In the genomic region with DNA sequence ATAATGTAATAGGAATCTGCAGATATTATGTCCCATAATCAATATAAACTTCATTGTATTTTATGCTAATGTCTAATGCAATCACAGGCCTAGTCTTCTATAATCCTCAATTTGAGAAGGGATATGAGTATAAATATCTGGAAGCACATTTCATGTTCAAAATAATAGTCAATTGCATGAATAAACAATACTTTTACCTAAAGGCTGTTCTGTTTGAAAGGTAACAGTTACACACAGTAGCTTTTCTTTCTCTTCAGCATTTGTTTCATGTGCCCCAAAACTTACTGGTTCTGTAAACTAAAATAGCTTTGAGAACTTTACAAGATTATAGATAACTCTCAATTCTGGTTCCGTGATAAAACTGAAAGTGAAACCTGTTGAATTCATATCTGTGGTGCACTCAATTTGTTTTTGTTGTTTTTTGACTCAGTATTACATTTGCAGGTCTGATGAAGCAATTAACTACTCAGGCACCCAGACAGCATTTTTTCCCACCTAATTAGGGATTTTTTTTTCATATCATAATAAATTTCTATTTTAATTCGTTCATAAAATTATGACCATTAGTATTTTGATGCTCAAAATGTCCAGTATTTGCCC, we compare ENCODE assay signal across 8 cellular contexts.
DNase-seq lines count a peak whose midpoint lies in the region; ATAC-seq and TF ChIP-seq lines count a peak whose summit lies in the region.

No MANE protein-coding gene starts in this region.

- H3K4me3 Mint-ChIP-seq in CD8-positive, alpha-beta T cell = peak overlapping the region; percentile 81

- H3K27me3 Mint-ChIP-seq in CD8-positive, alpha-beta T cell (ENCODE audit: low read depth) = no peaks in the 10 kb centered on the region

- no peak for TF ChIP-seq CTCF in CD8-positive, alpha-beta T cell (IDR thresholded peaks at IDR 0.05)
- no peak for TF ChIP-seq CTCF in LNCaP clone FGC (IDR thresholded peaks at IDR 0.05; ENCODE audit: control insufficient read depth, extremely low read depth, insufficient read depth)
- no peak for TF ChIP-seq CTCF in suprapubic skin (IDR thresholded peaks at IDR 0.05)

- no peak for TF ChIP-seq EP300 in suprapubic skin (IDR thresholded peaks at IDR 0.05)

- no peaks in the 10 kb centered on the region for H3K9me3 ChIP-seq in CD8-positive, alpha-beta T cell (ENCODE audit: low read length)
- H3K9me3 ChIP-seq in duodenal mucosa (ENCODE audit: control insufficient read depth in 1 of 2, low read length in 2 of 2) (peaks cover 0 to 2% of the 10 kb centered on the region in 2 donors), suprapubic skin (no peaks in the 10 kb centered on the region)

- no peaks in the 10 kb centered on the region for H3K36me3 ChIP-seq in CD8-positive, alpha-beta T cell (ENCODE audit: insufficient read depth, low read length)
- H3K36me3 ChIP-seq in duodenal mucosa (ENCODE audit: control insufficient read depth in 1 of 2, insufficient read depth in 2 of 2, low read length in 2 of 2) = no peaks in the 10 kb centered on the region
- no peaks in the 10 kb centered on the region for H3K36me3 ChIP-seq in suprapubic skin

- peak overlapping the region; percentile 21 for H3K27ac ChIP-seq in CD8-positive, alpha-beta T cell (ENCODE audit: low read depth, low read length)
- no peak overlapping the region for H3K27ac ChIP-seq in duodenal mucosa (ENCODE audit: low read depth, low read length)
- H3K27ac ChIP-seq in suprapubic skin = no peak overlapping the region

- CTCF ChIA-PET in CD8-positive, alpha-beta T cell (lab: Charles Lee) = no interaction called here

- H3K9me3 Mint-ChIP-seq in CD8-positive, alpha-beta T cell = no peaks in the 10 kb centered on the region

- H3K9ac ChIP-seq in duodenal mucosa (ENCODE audit: low read depth in 1 of 2, low read length in 2 of 2) = no peak overlapping the region

- DNase-seq in CD8-positive, alpha-beta T cell = no peak
- DNase-seq in LNCaP clone FGC (ENCODE audit: low read depth) (no peak), suprapubic skin (ENCODE audit: low spot score in 2 of 2) (no peak), HPDE6-E6E7 (ENCODE audit: extremely low spot score) (no peak), Right ventricle myocardium superior (no peak)

- no peak for ATAC-seq in CD8-positive, alpha-beta T cell
- ATAC-seq in GM21526 (IDR thresholded peaks at IDR 0.05; ENCODE audit: low FRiP score, unreplicated experiment) = peak; percentile 76
- no peak for ATAC-seq in HG03095 (IDR thresholded peaks at IDR 0.05; ENCODE audit: unreplicated experiment)
- no peak for ATAC-seq in Right ventricle myocardium superior (ENCODE audit: poor library complexity)

- H3K4me1 Mint-ChIP-seq in CD8-positive, alpha-beta T cell (ENCODE audit: low read depth) = peaks cover 31% of the 10 kb centered on the region

- POLR2A ChIA-PET in CD8-positive, alpha-beta T cell (lab: Charles Lee) = no interaction called here

- H3K4me3 ChIP-seq in CD8-positive, alpha-beta T cell (ENCODE audit: low read depth, low read length) = peak overlapping the region; percentile 21
- H3K4me3 ChIP-seq in LNCaP clone FGC (ENCODE audit: low read depth, low read length) (peak overlapping the region; percentile 23), duodenal mucosa (ENCODE audit: low read depth in 1 of 2, low read length in 2 of 2) (peak overlapping the region; percentile 44 to 54), suprapubic skin (peak overlapping the region; percentile 18)

- peak overlapping the region; percentile 70 for H3K27ac Mint-ChIP-seq in CD8-positive, alpha-beta T cell

- intact Hi-C loops in CD8-positive, alpha-beta T cell (cut with DNase I, micrococcal nuclease) = no loop called here
- intact Hi-C loops in Right ventricle myocardium superior (cut with DNase I) = no loop called here

- no peaks in the 10 kb centered on the region for H3K27me3 ChIP-seq in CD8-positive, alpha-beta T cell (ENCODE audit: insufficient read depth, low read length)
- H3K27me3 ChIP-seq in duodenal mucosa (ENCODE audit: control insufficient read depth in 1 of 2, insufficient read depth in 2 of 2, low read length in 2 of 2) = no peaks in the 10 kb centered on the region
- H3K27me3 ChIP-seq in suprapubic skin = no peaks in the 10 kb centered on the region

- no peak for TF ChIP-seq POLR2A in suprapubic skin (IDR thresholded peaks at IDR 0.05)

- H3K36me3 Mint-ChIP-seq in CD8-positive, alpha-beta T cell = no peaks in the 10 kb centered on the region

- H3K4me1 ChIP-seq in CD8-positive, alpha-beta T cell (ENCODE audit: insufficient read depth, low read length) = peaks cover 6% of the 10 kb centered on the region
- H3K4me1 ChIP-seq in duodenal mucosa (ENCODE audit: control insufficient read depth in 1 of 2, insufficient read depth in 2 of 2, low read length in 2 of 2) = no peaks in the 10 kb centered on the region
- peaks cover 6% of the 10 kb centered on the region for H3K4me1 ChIP-seq in suprapubic skin

- 18% methylated on average over 2 of the region's 2 CpGs for WGBS in suprapubic skin
